ENCODE assay signal across 19 cellular contexts in genomic region chr22:36304429-36304828, GRCh38. TPM values are rescaled to one million over a fixed set of nuclear protein-coding genes. Genes with fewer than 3 reads are reported as not detected.
DNase-seq lines count a peak whose midpoint lies in the region; ATAC-seq, FAIRE-seq and TF ChIP-seq lines count a peak whose summit lies in the region.
"Had no signal": no experiment of that assay in that cellular context is flagged by ENCODE, and none has a peak within 500 bp of the region (broad histone marks: within the 10 kb centered on the region; RNA-seq: fewer than 3 reads in every experiment).

No MANE protein-coding gene starts in this region.

- TF ChIP-seq POLR2A in GM12892 (IDR thresholded peaks at IDR 0.05; ENCODE audit: low read depth, low read length) = no peak

- DNase-seq in AG04450 (ENCODE audit: low read depth, low spot score) (no peak), GM12892 (ENCODE audit: insufficient read length) (no peak), colonic mucosa (no peak), GM19239 (ENCODE audit: insufficient read length, low spot score) (no peak), NCI-H345 (lab: John Stamatoyannopoulos, UW) (no peak)
- no peak for DNase-seq in naive thymus-derived CD4-positive, alpha-beta T cell
- DNase-seq: activated CD4-positive, alpha-beta T cell treated with anti-CD3 and anti-CD28 coated beads for 4 hours; activated effector memory CD4-positive, alpha-beta T cell treated with anti-CD3 and anti-CD28 coated beads, Interleukin-2, amount 50 U/mL, for 16 hours; caudate nucleus; DMS79 treated with DMSO at 0.1 percent for 48 hours; hypothalamus; NCI-H1694; NCI-H526 treated with DMSO at 0.1 percent for 48 hours; ovary; stimulated activated CD4-positive, alpha-beta T cell treated with anti-CD3 and anti-CD28 coated beads, Interleukin-12 subunit alpha, Interleukin-12 subunit beta, amount 100 ng/mL, for 4 hours; T-helper 2 cell had no signal

- no peaks in the 10 kb centered on the region for H3K4me1 ChIP-seq in colonic mucosa
- peaks cover 0 to 3% of the 10 kb centered on the region in 2 donors for H3K4me1 ChIP-seq in naive thymus-derived CD4-positive, alpha-beta T cell (ENCODE audit: control insufficient read depth in 2 of 2, insufficient read depth in 2 of 2, low read length in 2 of 2)

- no peaks in the 10 kb centered on the region for H3K27me3 Mint-ChIP-seq in naive thymus-derived CD4-positive, alpha-beta T cell

- intact Hi-C loops in colonic mucosa (cut with DNase I) = loop anchor here (2.0 kb wide), 1 partner anchor 164 kb away; no protein-coding TSS in a partner anchor
- intact Hi-C loops in naive thymus-derived CD4-positive, alpha-beta T cell (cut with micrococcal nuclease) = no loop called here

- H3K27ac ChIP-seq in AG04450 (ENCODE audit: low read depth, low read length) (peak overlapping the region; percentile 98), colonic mucosa (peak overlapping the region; percentile 4)
- H3K27ac ChIP-seq in naive thymus-derived CD4-positive, alpha-beta T cell (ENCODE audit: low read depth, low read length) = no peak overlapping the region
- H3K27ac ChIP-seq: ovary had no signal

- FAIRE-seq in GM12892 (lab: Jason Lieb, UNC) (peak; percentile 44), GM19239 (lab: Jason Lieb, UNC) (no peak)

- CTCF ChIA-PET in AG04450 (lab: Charles Lee) = interaction anchor here (0.6 kb wide), 1 partner anchor 107 kb away, joined by 3 read pairs; no protein-coding TSS in a partner anchor
- CTCF ChIA-PET in naive thymus-derived CD4-positive, alpha-beta T cell (lab: Charles Lee) = interaction anchor here (7.0 kb wide), 1 partner anchor 164 kb away, joined by 119 read pairs; no protein-coding TSS in a partner anchor

- no peak for ATAC-seq in naive thymus-derived CD4-positive, alpha-beta T cell
- ATAC-seq in HG02885 (IDR thresholded peaks at IDR 0.05; ENCODE audit: poor library complexity, unreplicated experiment) (no peak), GM19397 (IDR thresholded peaks at IDR 0.05; ENCODE audit: unreplicated experiment) (no peak)
- ATAC-seq: HCT116 had no signal

- H3K9me3 Mint-ChIP-seq in naive thymus-derived CD4-positive, alpha-beta T cell = peaks cover 0 to 2% (median 0%) of the 10 kb centered on the region in 11 donors

- peak overlapping the region in 1 of 2 donors; percentile 28 for H3K9ac ChIP-seq in colonic mucosa (ENCODE audit: low read depth in 2 of 2, low read length in 2 of 2)

- H3K4me1 Mint-ChIP-seq in naive thymus-derived CD4-positive, alpha-beta T cell = peaks cover 6 to 17% (median 9%) of the 10 kb centered on the region in 7 donors

- peaks cover 84% of the 10 kb centered on the region for H3K36me3 ChIP-seq in colonic mucosa
- H3K36me3 ChIP-seq in naive thymus-derived CD4-positive, alpha-beta T cell (ENCODE audit: control insufficient read depth in 2 of 3, insufficient read depth in 3 of 3, low read length in 3 of 3) = peaks cover 56 to 100% (median 60%) of the 10 kb centered on the region in 3 experiments
- H3K36me3 ChIP-seq: ovary had no signal

- no peak overlapping the region for H3K4me3 ChIP-seq in AG04450 (ENCODE audit: low read depth, low read length)
- no peak overlapping the region for H3K4me3 ChIP-seq in colonic mucosa
- H3K4me3 ChIP-seq in naive thymus-derived CD4-positive, alpha-beta T cell (ENCODE audit: low read length) = no peak overlapping the region
- H3K4me3 ChIP-seq: ovary had no signal

- H3K27me3 ChIP-seq in AG04450 (ENCODE audit: control insufficient read depth, insufficient read depth, low read length) (no peaks in the 10 kb centered on the region), colonic mucosa (no peaks in the 10 kb centered on the region)
- H3K27me3 ChIP-seq in naive thymus-derived CD4-positive, alpha-beta T cell (ENCODE audit: control insufficient read depth in 2 of 2, insufficient read depth in 2 of 2, low read length in 2 of 2) = no peaks in the 10 kb centered on the region
- H3K27me3 ChIP-seq: ovary had no signal

- H3K36me3 Mint-ChIP-seq in naive thymus-derived CD4-positive, alpha-beta T cell = peaks cover 7 to 60% (median 28%) of the 10 kb centered on the region in 5 donors

- TF ChIP-seq CTCF in AG04450 (IDR thresholded peaks at IDR 0.05; ENCODE audit: low read depth, low read length) = no peak
- TF ChIP-seq CTCF in colonic mucosa (IDR thresholded peaks at IDR 0.05) = no peak

- no peak overlapping the region for H3K4me3 Mint-ChIP-seq in naive thymus-derived CD4-positive, alpha-beta T cell

- POLR2A ChIA-PET in AG04450 (lab: Yijun Ruan, JAX) = interaction anchor here (0.6 to 0.7 kb wide), 2 partner anchors 20 to 177 kb away, joined by 3 to 4 read pairs; partner anchors contain the start of gene TXN2
- POLR2A ChIA-PET in naive thymus-derived CD4-positive, alpha-beta T cell (lab: Charles Lee) = interaction anchor here (0.6 to 1.0 kb wide), 4 partner anchors 15 to 166 kb away, joined by 3 read pairs; partner anchors contain the start of gene APOL3

- peak overlapping the region in 7 of 9 donors; percentile 37 to 80 (median 63) for H3K27ac Mint-ChIP-seq in naive thymus-derived CD4-positive, alpha-beta T cell

- H3K9me3 ChIP-seq in AG04450 (ENCODE audit: control insufficient read depth, insufficient read depth, low read length) (no peaks in the 10 kb centered on the region; the same call in 1 of the 2 replicates), colonic mucosa (no peaks in the 10 kb centered on the region)
- no peaks in the 10 kb centered on the region for H3K9me3 ChIP-seq in naive thymus-derived CD4-positive, alpha-beta T cell (ENCODE audit: control insufficient read depth in 2 of 3, low read length in 3 of 3)
- H3K9me3 ChIP-seq: ovary had no signal

RNA-seq across cellular contexts. Expression of gene APOL1, which starts 51.5 kb away (rescaled TPM):
- 3.8 and 4.8 TPM in 2 replicates for polyA plus RNA-seq in AG04450 (2011; rRNA removed)
- 2.8 and 3.4 TPM in 2 replicates for polyA minus RNA-seq in AG04450 (2011; rRNA and poly(A)+ RNA removed)
- polyA plus RNA-seq in GM12892 (2012; ENCODE audit: missing spikeins) = 69.3 TPM
- total RNA-seq in colonic mucosa = 10 to 100 TPM; 14.7 to 34.6 TPM
- 10 to 100 TPM in 4 of 5 experiments, 1 to 10 TPM in 1; 8.6 to 91.1 (median 18.4) TPM for total RNA-seq in naive thymus-derived CD4-positive, alpha-beta T cell
- polyA plus RNA-seq in naive thymus-derived CD4-positive, alpha-beta T cell = 10 to 100 TPM in 1 of 2 donors, 1 to 10 TPM in 1; 6.2 to 14.9 TPM
